In the genomic region with DNA sequence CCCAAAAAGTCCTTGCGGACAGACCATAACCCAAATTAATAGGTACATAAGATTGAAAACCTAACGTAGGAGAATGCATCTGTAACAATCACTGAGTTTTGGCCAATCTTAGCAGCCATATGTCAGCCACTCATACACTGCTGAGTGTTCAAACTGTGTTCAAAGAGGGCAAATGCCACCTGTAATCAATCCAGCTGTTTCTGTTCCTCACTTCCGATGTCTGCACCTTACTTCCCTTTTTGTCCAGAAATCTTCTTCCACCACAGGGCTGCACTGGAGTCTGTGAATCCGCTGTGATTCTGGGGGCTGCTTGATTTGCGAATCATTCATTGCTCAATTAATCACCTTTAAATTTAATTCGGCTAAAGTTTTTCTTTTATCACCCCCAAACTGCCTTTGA, we compare ENCODE assay signal across 24 cellular contexts.
"Had no signal": no experiment of that assay in that cellular context is flagged by ENCODE, and none has a peak within 500 bp of the region (broad histone marks: within the 10 kb centered on the region; RNA-seq: fewer than 3 reads in every experiment).

No MANE protein-coding gene starts in this region.

- H3K4me3 Mint-ChIP-seq: immature natural killer cell, memory B cell, mesothelial cell of epicardium, naive B cell had no signal

- H3K4me3 ChIP-seq: hepatocyte, left lung, left ventricle myocardium inferior, lower lobe of right lung, lung, mucosa of descending colon had no signal

- H3K4me1 ChIP-seq: left lung, lower lobe of right lung had no signal

- DNase-seq: hippocampal formation, hypothalamus, immature natural killer cell, islet precursor cell, kidney, kidney glomerular epithelial cell, left cardiac atrium, left colon, left lung, left ventricle myocardium inferior, left ventricle myocardium superior, lower lobe of right lung, mammary epithelial cell, mesenchymal stem cell, mesendoderm, midbrain, mucosa of descending colon, naive B cell had no signal

- H3K27ac ChIP-seq: hepatocyte, left lung, left ventricle myocardium inferior, lower lobe of right lung had no signal

- H3K27me3 ChIP-seq: hepatocyte, left lung had no signal

- H3K9me3 ChIP-seq: lower lobe of right lung, mucosa of descending colon had no signal

- H3K27ac Mint-ChIP-seq: immature natural killer cell, memory B cell, mesothelial cell of epicardium, naive B cell had no signal

- FAIRE-seq: islet of Langerhans, keratinocyte, kidney had no signal

- H3K36me3 ChIP-seq: left lung, left ventricle myocardium inferior, lower lobe of right lung had no signal

- H3K36me3 Mint-ChIP-seq: mesothelial cell of epicardium, naive B cell had no signal

- H3K4me1 Mint-ChIP-seq: immature natural killer cell, mesothelial cell of epicardium, naive B cell had no signal
